Comparison of ENCODE assay signal across 8 cellular contexts in genomic region chr4:122577808-122578781, GRCh38. TPM values are rescaled to one million over a fixed set of nuclear protein-coding genes. Genes with fewer than 3 reads are reported as not detected.
DNase-seq lines count a peak whose midpoint lies in the region; ATAC-seq and TF ChIP-seq lines count a peak whose summit lies in the region.

No MANE protein-coding gene starts in this region.

- peaks cover 9% of the 10 kb centered on the region for H3K36me3 Mint-ChIP-seq in activated CD4-positive, alpha-beta T cell treated with anti-CD3 and anti-CD28 coated beads, Interleukin-2, amount 10 ng/mL, durations not matched to agents 7 days and 5 days (ENCODE audit: low read depth)
- H3K36me3 Mint-ChIP-seq in natural killer cell: no peaks in the 10 kb centered on the region

- peak overlapping the region in 18 of 59 donors; percentile 1 to 78 (median 33) for H3K27ac ChIP-seq in dorsolateral prefrontal cortex

- in situ Hi-C loops in GM13977 (cut with MboI; ENCODE audit: low pct_unique_long_range_greater_than_20kb, low sequenced_read_pairs, unreplicated experiment): loop anchor here (25.0 kb wide), 1 partner anchor 666 kb away; no protein-coding TSS in a partner anchor

- ATAC-seq in HG02938 (IDR thresholded peaks at IDR 0.05; ENCODE audit: unreplicated experiment) (peak; percentile 84), natural killer cell (peak; percentile 61 to 80 (median 64)), GM18873 (IDR thresholded peaks at IDR 0.05; ENCODE audit: low FRiP score, unreplicated experiment) (no peak)

- no peaks in the 10 kb centered on the region for H3K27me3 Mint-ChIP-seq in activated CD4-positive, alpha-beta T cell treated with anti-CD3 and anti-CD28 coated beads, Interleukin-2, amount 10 ng/mL, durations not matched to agents 7 days and 5 days
- peaks cover 0 to 17% of the 10 kb centered on the region in 2 donors for H3K27me3 Mint-ChIP-seq in natural killer cell (ENCODE audit: low read depth in 2 of 2)

- peaks cover 48% of the 10 kb centered on the region for H3K4me1 Mint-ChIP-seq in activated CD4-positive, alpha-beta T cell treated with anti-CD3 and anti-CD28 coated beads, Interleukin-2, amount 10 ng/mL, durations not matched to agents 7 days and 5 days
- H3K4me1 Mint-ChIP-seq in natural killer cell: peaks cover 4% of the 10 kb centered on the region in 2 donors

- no peak overlapping the region for H3K4me3 ChIP-seq in dorsolateral prefrontal cortex

- POLR2A ChIA-PET in activated CD4-positive, alpha-beta T cell treated with anti-CD3 and anti-CD28 coated beads, Interleukin-2, amount 10 ng/mL, durations not matched to agents 7 days and 5 days (lab: Charles Lee): no interaction called here

- peak overlapping the region; percentile 41 for H3K4me3 Mint-ChIP-seq in activated CD4-positive, alpha-beta T cell treated with anti-CD3 and anti-CD28 coated beads, Interleukin-2, amount 10 ng/mL, durations not matched to agents 7 days and 5 days
- no peak overlapping the region for H3K4me3 Mint-ChIP-seq in natural killer cell

- peaks cover 0 to 4% (median 0%) of the 10 kb centered on the region in 45 donors for H3K27me3 ChIP-seq in dorsolateral prefrontal cortex

- TF ChIP-seq CTCF in GM13977 (IDR thresholded peaks at IDR 0.05; ENCODE audit: extremely low read depth, insufficient read depth, missing control alignments) (peak; percentile 72), dorsolateral prefrontal cortex (IDR thresholded peaks at IDR 0.05 in 54 of 56, conservative IDR thresholded peaks at IDR 0.05 in 2 of 56; ENCODE audit: low read depth in 1 of 56, partially characterized antibody in 56 of 56) (peak; percentile 25 to 80 (median 66)), natural killer cell (IDR thresholded peaks at IDR 0.05) (peak; percentile 68)

- DNase-seq in AG08396 (ENCODE audit: low spot score) (peak; percentile 39), GM13977 (ENCODE audit: low spot score) (peak; percentile 62), NCI-H2227 (lab: John Stamatoyannopoulos, UW; ENCODE audit: unreplicated experiment) (peak; percentile 45), dorsolateral prefrontal cortex (peak in 3 of 10 donors; percentile 25 to 54 (median 50)), natural killer cell (no peak)
- DNase-seq in activated CD4-positive, alpha-beta T cell treated with anti-CD3 and anti-CD28 coated beads, Interleukin-2, amount 10 ng/mL, durations not matched to agents 7 days and 5 days: peak; percentile 84

- CTCF ChIA-PET in activated CD4-positive, alpha-beta T cell treated with anti-CD3 and anti-CD28 coated beads, Interleukin-2, amount 10 ng/mL, durations not matched to agents 7 days and 5 days (lab: Charles Lee): interaction anchor here (0.5 to 2.9 kb wide), 30 partner anchors 9 to 699 kb away, joined by 3 to 14 read pairs (median 4); partner anchors contain the start of gene BBS12

- peak overlapping the region; percentile 84 for H3K27ac Mint-ChIP-seq in activated CD4-positive, alpha-beta T cell treated with anti-CD3 and anti-CD28 coated beads, Interleukin-2, amount 10 ng/mL, durations not matched to agents 7 days and 5 days
- no peak overlapping the region for H3K27ac Mint-ChIP-seq in natural killer cell

- intact Hi-C loops in dorsolateral prefrontal cortex (cut with DNase I) (loop anchor here in 1 of 2 donors (2.0 to 10.0 kb wide), 3 partner anchors 266 to 673 kb away; no protein-coding TSS in a partner anchor), natural killer cell (cut with micrococcal nuclease) (loop anchor here (1.0 kb wide), 1 partner anchor 678 kb away; no protein-coding TSS in a partner anchor)

- H3K9me3 Mint-ChIP-seq in activated CD4-positive, alpha-beta T cell treated with anti-CD3 and anti-CD28 coated beads, Interleukin-2, amount 10 ng/mL, durations not matched to agents 7 days and 5 days: no peaks in the 10 kb centered on the region
- H3K9me3 Mint-ChIP-seq in natural killer cell: no peaks in the 10 kb centered on the region

RNA-seq across cellular contexts. Expression of gene IL21, which starts 42.8 kb away (rescaled TPM):
- 1 to 10 TPM in 1 of 2 experiments, under 1 TPM in 1; 0.69 to 1.0 TPM for total RNA-seq in activated CD4-positive, alpha-beta T cell treated with anti-CD3 and anti-CD28 coated beads, Interleukin-2, amount 10 ng/mL, durations not matched to agents 7 days and 5 days
- total RNA-seq in dorsolateral prefrontal cortex: not detected
- total RNA-seq in natural killer cell: not detected
